In genomic region chr1:906532-907420, GRCh38 we compare ENCODE assay signal across 8 cellular contexts. TPM values are rescaled to one million over a fixed set of nuclear protein-coding genes. Genes with fewer than 3 reads are reported as not detected.
A peak's percentile ranks its signal among the peaks of the same experiment; 100 is the strongest.
DNase-seq lines count a peak whose midpoint lies in the region; ATAC-seq, FAIRE-seq and TF ChIP-seq lines count a peak whose summit lies in the region.

No MANE protein-coding gene starts in this region.

- peak; percentile 68 for ATAC-seq in Panc1

- no peaks in the 10 kb centered on the region for H3K9me2 ChIP-seq in GM23248 (ENCODE audit: insufficient read depth)

- H3K27me3 ChIP-seq in GM23248 (replicated peaks; ENCODE audit: insufficient read depth) (no peaks in the 10 kb centered on the region), Panc1 (ENCODE audit: control insufficient read depth, insufficient read depth, low read length) (no peaks in the 10 kb centered on the region), osteoblast (ENCODE audit: insufficient read depth, low read length) (no peaks in the 10 kb centered on the region), A673 (replicated peaks; ENCODE audit: insufficient read depth, low read depth, low read length, poor library complexity) (no peaks in the 10 kb centered on the region)

- intact Hi-C loops in Panc1 (cut with micrococcal nuclease; ENCODE audit: unreplicated experiment) (loop anchor here (5.0 kb wide), 1 partner anchor 36 kb away; no protein-coding TSS in a partner anchor), A673 (cut with micrococcal nuclease; ENCODE audit: unreplicated experiment) (no loop called here)

- H3K79me2 ChIP-seq in GM23248 (ENCODE audit: insufficient read depth): no peaks in the 10 kb centered on the region
- no peaks in the 10 kb centered on the region for H3K79me2 ChIP-seq in osteoblast (ENCODE audit: insufficient read depth, low read length)

- TF ChIP-seq CTCF in Panc1 (IDR thresholded peaks at IDR 0.05): no peak
- no peak for TF ChIP-seq CTCF in epithelial cell of esophagus (IDR thresholded peaks at IDR 0.05; ENCODE audit: insufficient read depth, low read depth, low read length, missing control alignments)
- no peak for TF ChIP-seq CTCF in osteoblast (IDR thresholded peaks at IDR 0.05; ENCODE audit: extremely low read depth, low read depth, low read length)
- TF ChIP-seq CTCF in A673 (conservative IDR thresholded peaks at IDR 0.05; ENCODE audit: low read depth, low read length): no peak

- peak; percentile 79 for DNase-seq in GM23248
- no peak for DNase-seq in Panc1 (ENCODE audit: low read depth, low spot score)
- peak; percentile 69 for DNase-seq in epithelial cell of esophagus (ENCODE audit: low read depth)
- peak; percentile 97 for DNase-seq in osteoblast (ENCODE audit: insufficient read length, low spot score, missing footprints)
- DNase-seq in NCI-H1092 (lab: John Stamatoyannopoulos, UW): no peak
- DNase-seq in A673 (ENCODE audit: low spot score): no peak
- no peak for DNase-seq in T1000 (lab: John Stamatoyannopoulos, UW)
- no peak for DNase-seq in urothelium cell line (ENCODE audit: low spot score)

- H4K20me1 ChIP-seq in GM23248 (ENCODE audit: insufficient read depth) (no peaks in the 10 kb centered on the region), osteoblast (ENCODE audit: insufficient read depth, low read length) (no peaks in the 10 kb centered on the region)

- 0 out of 2 replicates have a peak overlapping the region, but pooled peaks have one; percentile 23 for H3K4me3 ChIP-seq in GM23248
- H3K4me3 ChIP-seq in Panc1 (ENCODE audit: low read depth in 2 of 2, low read length in 2 of 2): no peak overlapping the region
- no peak overlapping the region for H3K4me3 ChIP-seq in epithelial cell of esophagus (ENCODE audit: low read length)
- no peak overlapping the region for H3K4me3 ChIP-seq in osteoblast (ENCODE audit: insufficient read depth, low read length)
- no peak overlapping the region for H3K4me3 ChIP-seq in A673 (ENCODE audit: low read depth, low read length, poor library complexity, severe bottlenecking)

- no peaks in the 10 kb centered on the region for H3K36me3 ChIP-seq in GM23248 (ENCODE audit: low read depth)
- no peaks in the 10 kb centered on the region for H3K36me3 ChIP-seq in Panc1 (ENCODE audit: control insufficient read depth, insufficient read depth, low read length)
- no peaks in the 10 kb centered on the region for H3K36me3 ChIP-seq in osteoblast (ENCODE audit: insufficient read depth, low read length)
- H3K36me3 ChIP-seq in A673 (ENCODE audit: insufficient read depth, low read length, poor library complexity, severe bottlenecking): no peaks in the 10 kb centered on the region

- POLR2A ChIA-PET in Panc1 (lab: Charles Lee): interaction anchor here (0.5 kb wide), 1 partner anchor 37 kb away, joined by 3 read pairs; no protein-coding TSS in a partner anchor
- POLR2A ChIA-PET in A673 (lab: Charles Lee; ENCODE audit: low non-redundant PET): no interaction called here

- in situ Hi-C loops in GM23248 (cut with MboI): no loop called here
- in situ Hi-C loops in Panc1 (cut with HindIII; ENCODE audit: low pct_unique_long_range_greater_than_20kb, low sequenced_read_pairs): no loop called here

- H3K9ac ChIP-seq in GM23248: peak overlapping the region; percentile 80; the same call in 1 of the 2 replicates

- no peak for FAIRE-seq in urothelium cell line (lab: Jason Lieb, UNC)

- H3K4me2 ChIP-seq in GM23248 (ENCODE audit: unreplicated experiment) (peak overlapping the region; percentile 35), osteoblast (ENCODE audit: insufficient read depth, low read length) (no peak overlapping the region)

- CTCF ChIA-PET in Panc1 (lab: Charles Lee): interaction anchor here (1.0 kb wide), 1 partner anchor 31 kb away, joined by 6 read pairs; no protein-coding TSS in a partner anchor
- CTCF ChIA-PET in A673 (lab: Charles Lee): interaction anchor here (0.6 kb wide), 1 partner anchor 37 kb away, joined by 3 read pairs; no protein-coding TSS in a partner anchor

- peak overlapping the region; percentile 63 for H3K27ac ChIP-seq in GM23248
- peak overlapping the region; percentile 69 for H3K27ac ChIP-seq in Panc1 (ENCODE audit: low read length)
- H3K27ac ChIP-seq in osteoblast (ENCODE audit: low read depth, low read length): no peak overlapping the region
- no peak overlapping the region for H3K27ac ChIP-seq in A673 (ENCODE audit: low read depth, low read length, poor library complexity, severe bottlenecking)

- BruUV-seq in Panc1 (replicated peaks; lab: Mats Ljungman, UMichigan): TSS peak; percentile 54
- BruUV-seq in A673 (replicated peaks; lab: Mats Ljungman, UMichigan): no TSS peak

- H2AFZ ChIP-seq in GM23248: no peak overlapping the region; the same call in 1 of the 2 replicates
- peak overlapping the region; percentile 56 for H2AFZ ChIP-seq in osteoblast (ENCODE audit: low read length)

- no peaks in the 10 kb centered on the region for H3K9me3 ChIP-seq in GM23248 (ENCODE audit: low read depth)
- H3K9me3 ChIP-seq in Panc1 (ENCODE audit: control insufficient read depth, insufficient read depth, low read depth, low read length): no peaks in the 10 kb centered on the region
- no peaks in the 10 kb centered on the region for H3K9me3 ChIP-seq in osteoblast (ENCODE audit: low read depth, low read length)
- H3K9me3 ChIP-seq in A673 (ENCODE audit: low read depth, low read length, poor library complexity, severe bottlenecking): no peaks in the 10 kb centered on the region

- peaks cover 5% of the 10 kb centered on the region; the same call in 1 of the 2 replicates for H3F3A ChIP-seq in GM23248 (ENCODE audit: insufficient read depth)

- peaks cover 32% of the 10 kb centered on the region for H3K4me1 ChIP-seq in GM23248 (ENCODE audit: insufficient read depth)
- peaks cover 53% of the 10 kb centered on the region for H3K4me1 ChIP-seq in Panc1 (ENCODE audit: control insufficient read depth, insufficient read depth, low read length)
- H3K4me1 ChIP-seq in osteoblast (ENCODE audit: insufficient read depth, low read length): peaks cover 25% of the 10 kb centered on the region
- H3K4me1 ChIP-seq in A673 (ENCODE audit: insufficient read depth, low read length, poor library complexity, severe bottlenecking): peaks cover 37% of the 10 kb centered on the region

- WGBS in GM23248 (ENCODE audit: low coverage in 1 of 2, low lambda C conversion rate in 2 of 2, missing lambda C conversion rate in 2 of 2), 2 experiments: 44 to 56% methylated on average over 19 to 20 of the region's 20 CpGs

RNA-seq across cellular contexts. Expression of gene SAMD11, which starts 16.9 kb away (rescaled TPM):
- 40.9 and 68.3 TPM in 2 replicates for total RNA-seq in GM23248 (2014; rRNA removed; shearing (Covaris generic))
- polyA plus RNA-seq in GM23248 (2016; fragmentation: Nextera tagmentation; extraction: Ambion mirVana): 8.0 and 8.2 TPM in 2 replicates
- total RNA-seq in Panc1 (2021; ENCODE audit: unreplicated experiment) (51.8 TPM), osteoblast (7.7 and 8.3 TPM in 2 replicates), A673 (2021) (24.1 and 28.4 TPM in 2 replicates)
- polyA plus RNA-seq in Panc1 (2012; ENCODE audit: insufficient read length): 50.7 TPM

RNA-seq across cellular contexts. Expression of gene NOC2L, which starts 52.3 kb away (rescaled TPM):
- 66.4 and 67.3 TPM in 2 replicates for total RNA-seq in GM23248 (2014; rRNA removed; shearing (Covaris generic))
- polyA plus RNA-seq in GM23248 (2016; fragmentation: Nextera tagmentation; extraction: Ambion mirVana): 64.0 and 65.0 TPM in 2 replicates
- total RNA-seq in Panc1 (2021; ENCODE audit: unreplicated experiment) (193 TPM), osteoblast (47.7 and 47.8 TPM in 2 replicates), A673 (2021) (197 and 214 TPM in 2 replicates)
- 179 TPM for polyA plus RNA-seq in Panc1 (2012; ENCODE audit: insufficient read length)

RNA-seq across cellular contexts. Expression of gene KLHL17, which starts 53.6 kb away (rescaled TPM):
- total RNA-seq in GM23248 (2014; rRNA removed; shearing (Covaris generic)): 19.2 and 23.3 TPM in 2 replicates
- polyA plus RNA-seq in GM23248 (2016; fragmentation: Nextera tagmentation; extraction: Ambion mirVana): 4.7 and 5.5 TPM in 2 replicates
- total RNA-seq in Panc1 (2021; ENCODE audit: unreplicated experiment): 58.8 TPM
- polyA plus RNA-seq in Panc1 (2012; ENCODE audit: insufficient read length): 82.0 TPM
- total RNA-seq in osteoblast: 5.4 and 6.2 TPM in 2 replicates
- 43.3 and 48.3 TPM in 2 replicates for total RNA-seq in A673 (2021)

RNA-seq across cellular contexts. Expression of gene PLEKHN1, which starts 59.5 kb away (rescaled TPM):
- 1.4 and 2.1 TPM in 2 replicates for total RNA-seq in GM23248 (2014; rRNA removed; shearing (Covaris generic))
- polyA plus RNA-seq in GM23248 (2016; fragmentation: Nextera tagmentation; extraction: Ambion mirVana): 1.7 and 2.5 TPM in 2 replicates
- 9.8 TPM for total RNA-seq in Panc1 (2021; ENCODE audit: unreplicated experiment)
- polyA plus RNA-seq in Panc1 (2012; ENCODE audit: insufficient read length): 12.0 TPM
- 0.36 and 0.88 TPM in 2 replicates for total RNA-seq in osteoblast
- total RNA-seq in A673 (2021): not detected in 2 replicates

Comparison
In these comparisons a context has a peak if more than half of its experiments do, and no peak if none do; other contexts are left out.
1. DNase-seq: peak in GM23248 (single experiment), epithelial cell of esophagus (single experiment) and osteoblast (single experiment); none in Panc1 (single experiment), NCI-H1092 (single experiment), A673 (single experiment), T1000 (single experiment) and urothelium cell line (single experiment).
2. H3K27ac ChIP-seq: peak in GM23248 (single experiment) and Panc1 (single experiment); none in osteoblast (single experiment) and A673 (single experiment).